ENCODE assay signal across 11 cellular contexts in the genomic region with DNA sequence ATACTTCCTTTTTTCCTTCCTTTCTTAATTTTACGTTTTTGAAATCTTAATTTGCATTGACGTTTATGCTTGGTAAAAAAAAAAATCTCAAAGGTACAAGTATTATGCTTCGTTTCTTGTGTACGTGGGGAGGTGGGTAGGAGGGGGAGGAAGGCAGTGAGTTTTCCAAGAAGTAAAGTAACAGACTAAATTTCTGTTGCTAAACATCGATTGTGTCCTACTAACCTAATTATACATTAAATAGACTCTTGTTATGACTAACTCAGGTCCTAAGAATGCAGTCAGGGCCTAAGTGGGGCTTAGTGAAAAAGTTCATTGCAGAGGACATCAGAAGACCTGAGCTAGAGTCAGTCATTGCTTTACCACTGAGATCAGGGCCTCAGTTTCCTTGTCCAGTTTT. TPM values are rescaled to one million over a fixed set of nuclear protein-coding genes. Genes with fewer than 3 reads are reported as not detected.
A peak's percentile ranks its signal among the peaks of the same experiment; 100 is the strongest.
DNase-seq lines count a peak whose midpoint lies in the region; ATAC-seq and TF ChIP-seq lines count a peak whose summit lies in the region.
"Had no signal": no experiment of that assay in that cellular context is flagged by ENCODE, and none has a peak within 500 bp of the region (broad histone marks: within the 10 kb centered on the region; RNA-seq: fewer than 3 reads in every experiment).

No MANE protein-coding gene starts in this region.

- H3K9me3 ChIP-seq in DND-41 (ENCODE audit: insufficient read depth, low read length, severe bottlenecking): no peaks in the 10 kb centered on the region
- H3K9me3 ChIP-seq: lower lobe of right lung had no signal

- peaks cover 16% of the 10 kb centered on the region for H4K20me1 ChIP-seq in DND-41 (ENCODE audit: insufficient read depth, low read length)

- peaks cover 100% of the 10 kb centered on the region for H3K79me2 ChIP-seq in DND-41 (ENCODE audit: insufficient read depth, low read length)

- no peak overlapping the region for H3K9ac ChIP-seq in DND-41 (ENCODE audit: low read depth, low read length)

- H3K27ac Mint-ChIP-seq in effector memory CD8-positive, alpha-beta T cell: peak overlapping the region; percentile 87 to 96

- DNase-seq in DND-41: no peak
- DNase-seq in GM20000 (ENCODE audit: low spot score): peak; percentile 23
- no peak for DNase-seq in effector memory CD8-positive, alpha-beta T cell
- no peak for DNase-seq in hypothalamus (lab: John Stamatoyannopoulos, UW)
- DNase-seq in posterior vena cava (ENCODE audit: low spot score): no peak
- no peak for DNase-seq in NCI-H2227 (lab: John Stamatoyannopoulos, UW; ENCODE audit: unreplicated experiment)
- no peak for DNase-seq in cerebellar cortex (ENCODE audit: low spot score)
- DNase-seq: effector CD4-positive, alpha-beta T cell; lower lobe of right lung; NCI-H524 had no signal

- H3K4me2 ChIP-seq in DND-41 (ENCODE audit: insufficient read depth, low read length): no peak overlapping the region

- no peak overlapping the region for H3K4me3 ChIP-seq in DND-41 (ENCODE audit: low read depth in 1 of 2, low read length in 2 of 2)
- H3K4me3 ChIP-seq: lower lobe of right lung had no signal

- H3K4me1 Mint-ChIP-seq in effector memory CD8-positive, alpha-beta T cell (ENCODE audit: low read depth in 2 of 2): peaks cover 60 to 84% of the 10 kb centered on the region in 2 donors

- TF ChIP-seq CTCF in DND-41 (IDR thresholded peaks at IDR 0.05; ENCODE audit: borderline replicate concordance, extremely low read depth, low read length, poor library complexity, severe bottlenecking) (no peak), GM20000 (IDR thresholded peaks at IDR 0.05; ENCODE audit: extremely low read depth, missing control alignments) (no peak)

- peaks cover 95% of the 10 kb centered on the region for H3K4me1 ChIP-seq in DND-41 (ENCODE audit: insufficient read depth, low read length)

- H3K36me3 ChIP-seq in DND-41 (ENCODE audit: insufficient read depth, low read length): no peaks in the 10 kb centered on the region
- H3K36me3 ChIP-seq: lower lobe of right lung had no signal

- H3K27me3 ChIP-seq in DND-41 (ENCODE audit: insufficient read depth, low read length, poor library complexity): no peaks in the 10 kb centered on the region

- peak; percentile 30; the same call in 1 of the 3 replicates for ATAC-seq in DND-41 (ENCODE audit: insufficient read depth, low read depth)
- ATAC-seq in HG03469 (IDR thresholded peaks at IDR 0.05; ENCODE audit: unreplicated experiment): peak; percentile 48
- peak; percentile 44 for ATAC-seq in effector memory CD8-positive, alpha-beta T cell (replicated peaks)

- no peaks in the 10 kb centered on the region for H3K27me3 Mint-ChIP-seq in effector memory CD8-positive, alpha-beta T cell

- peaks cover 8% of the 10 kb centered on the region for H3K36me3 Mint-ChIP-seq in effector memory CD8-positive, alpha-beta T cell (ENCODE audit: insufficient read depth)

- H2AFZ ChIP-seq in DND-41 (ENCODE audit: low read depth, low read length): no peak overlapping the region

- peak overlapping the region; percentile 62 for H3K27ac ChIP-seq in DND-41 (ENCODE audit: low read length)
- H3K27ac ChIP-seq: lower lobe of right lung had no signal

- peak overlapping the region; percentile 58 to 62 for H3K4me3 Mint-ChIP-seq in effector memory CD8-positive, alpha-beta T cell

- H3K9me3 Mint-ChIP-seq in effector memory CD8-positive, alpha-beta T cell: peaks cover 0 to 6% of the 10 kb centered on the region in 2 donors

- intact Hi-C loops in posterior vena cava (cut with DNase I): no loop called here

RNA-seq across cellular contexts. Expression of a gene that starts 17.5 kb away (rescaled TPM):
- total RNA-seq in posterior vena cava: 100 to 1,000 TPM; 117 to 165 TPM
